Comparison of ENCODE assay signal across 9 cellular contexts in the genomic region with DNA sequence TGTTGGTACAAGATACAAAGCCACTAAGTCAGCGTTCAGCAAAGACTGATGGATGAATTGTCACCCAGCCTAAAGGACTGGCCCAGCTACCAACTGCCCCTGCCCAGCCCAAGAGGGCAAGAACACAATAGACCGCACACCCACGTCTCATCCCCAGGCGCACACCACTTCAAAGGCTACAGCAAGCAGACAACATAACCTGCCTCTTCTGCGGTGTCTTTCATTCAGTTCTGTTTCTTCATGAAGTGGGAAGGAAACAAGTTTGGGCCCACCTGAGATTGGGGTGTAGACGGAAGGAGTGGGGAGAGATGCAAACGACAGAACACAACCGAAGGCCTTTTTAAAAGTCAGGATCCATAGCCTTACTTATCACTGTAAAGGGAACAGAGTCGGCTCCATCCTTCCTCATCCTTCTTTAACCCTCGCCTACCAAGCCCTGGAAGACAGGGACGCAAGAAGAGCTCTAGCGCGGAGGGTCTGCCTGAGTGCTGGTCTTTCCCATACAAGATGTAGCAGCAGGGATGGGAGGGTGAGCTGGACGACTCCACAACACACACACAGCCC. TPM values are rescaled to one million over a fixed set of nuclear protein-coding genes. Genes with fewer than 3 reads are reported as not detected.
DNase-seq lines count a peak whose midpoint lies in the region; ATAC-seq and TF ChIP-seq lines count a peak whose summit lies in the region.
"Had no signal": no experiment of that assay in that cellular context is flagged by ENCODE, and none has a peak within 500 bp of the region (broad histone marks: within the 10 kb centered on the region; RNA-seq: fewer than 3 reads in every experiment).

No MANE protein-coding gene starts in this region.

- H3K27me3 Mint-ChIP-seq in Calu3 (ENCODE audit: unreplicated experiment), result no peaks in the 10 kb centered on the region
- no peaks in the 10 kb centered on the region for H3K27me3 Mint-ChIP-seq in activated CD8-positive, alpha-beta T cell treated with anti-CD3 and anti-CD28 coated beads for 36 hours
- H3K27me3 Mint-ChIP-seq in natural killer cell treated with Interleukin-12 subunit alpha and Interleukin-12 subunit beta and Interleukin-15 and Interleukin-18, amount 100 ng/mL, for 72 hours, result peaks cover 0 to 4% of the 10 kb centered on the region in 2 donors

- H3K27ac Mint-ChIP-seq in Calu3 (ENCODE audit: unreplicated experiment), result peak overlapping the region; percentile 62
- H3K27ac Mint-ChIP-seq in activated CD8-positive, alpha-beta T cell treated with anti-CD3 and anti-CD28 coated beads for 36 hours, result peak overlapping the region; percentile 63
- H3K27ac Mint-ChIP-seq in natural killer cell treated with Interleukin-12 subunit alpha and Interleukin-12 subunit beta and Interleukin-15 and Interleukin-18, amount 100 ng/mL, for 72 hours, result peak overlapping the region; percentile 43 to 87

- H3K36me3 ChIP-seq in esophagus (ENCODE audit: control insufficient read depth in 2 of 2, insufficient read depth in 2 of 2, low read length in 1 of 2), result peaks cover 0 to 3% of the 10 kb centered on the region in 2 donors
- H3K36me3 ChIP-seq in vagina, result no peaks in the 10 kb centered on the region

- no peaks in the 10 kb centered on the region for H3K27me3 ChIP-seq in esophagus (ENCODE audit: control insufficient read depth in 1 of 2, insufficient read depth in 2 of 2, low read length in 2 of 2)
- no peaks in the 10 kb centered on the region for H3K27me3 ChIP-seq in vagina

- no TSS peak for BruUV-seq in Calu3 (replicated peaks; lab: Mats Ljungman, UMichigan)

- peak overlapping the region; percentile 71 for H3K4me3 Mint-ChIP-seq in Calu3 (ENCODE audit: low read depth, unreplicated experiment)
- H3K4me3 Mint-ChIP-seq in activated CD8-positive, alpha-beta T cell treated with anti-CD3 and anti-CD28 coated beads for 36 hours, result peak overlapping the region; percentile 66
- peak overlapping the region; percentile 84 for H3K4me3 Mint-ChIP-seq in natural killer cell treated with Interleukin-12 subunit alpha and Interleukin-12 subunit beta and Interleukin-15 and Interleukin-18, amount 100 ng/mL, for 72 hours

- H3K9me3 ChIP-seq in esophagus (ENCODE audit: control insufficient read depth in 2 of 2, insufficient read depth in 1 of 2, low read depth in 1 of 2, low read length in 1 of 2), result no peaks in the 10 kb centered on the region
- no peaks in the 10 kb centered on the region for H3K9me3 ChIP-seq in vagina

- ATAC-seq in activated CD8-positive, alpha-beta T cell treated with anti-CD3 and anti-CD28 coated beads for 36 hours, result peak; percentile 21
- ATAC-seq in natural killer cell treated with Interleukin-12 subunit alpha and Interleukin-12 subunit beta and Interleukin-15 and Interleukin-18, amount 100 ng/mL, for 72 hours, result no peak

- peaks cover 63% of the 10 kb centered on the region for H3K4me1 Mint-ChIP-seq in Calu3 (ENCODE audit: low read depth, unreplicated experiment)
- H3K4me1 Mint-ChIP-seq in activated CD8-positive, alpha-beta T cell treated with anti-CD3 and anti-CD28 coated beads for 36 hours (ENCODE audit: low read depth), result peaks cover 38% of the 10 kb centered on the region
- peaks cover 29 to 35% of the 10 kb centered on the region in 2 donors for H3K4me1 Mint-ChIP-seq in natural killer cell treated with Interleukin-12 subunit alpha and Interleukin-12 subunit beta and Interleukin-15 and Interleukin-18, amount 100 ng/mL, for 72 hours (ENCODE audit: low read depth in 2 of 2)

- POLR2A ChIA-PET in activated CD8-positive, alpha-beta T cell treated with anti-CD3 and anti-CD28 coated beads for 36 hours (lab: Charles Lee), result no interaction called here

- no peak for TF ChIP-seq POLR2A in vagina (IDR thresholded peaks at IDR 0.05)

- H3K27ac ChIP-seq in esophagus (ENCODE audit: low read depth in 2 of 2, low read length in 1 of 2) (peak overlapping the region; percentile 98 to 99), vagina (peak overlapping the region; percentile 95)

- CTCF ChIA-PET in Calu3 (lab: Charles Lee), result interaction anchor here (1.0 to 1.7 kb wide), 3 partner anchors 12 to 165 kb away, joined by 3 to 4 read pairs (median 4); no protein-coding TSS in a partner anchor
- CTCF ChIA-PET in activated CD8-positive, alpha-beta T cell treated with anti-CD3 and anti-CD28 coated beads for 36 hours (lab: Charles Lee), result interaction anchor here (1.1 to 5.5 kb wide), 4 partner anchors 13 to 217 kb away, joined by 3 to 33 read pairs (median 12); no protein-coding TSS in a partner anchor

- H3K4me3 ChIP-seq in esophagus (ENCODE audit: low read depth in 1 of 2, low read length in 2 of 2) (peak overlapping the region; percentile 63 to 84), vagina (peak overlapping the region; percentile 69 to 84)

- peaks cover 20% of the 10 kb centered on the region for H3K36me3 Mint-ChIP-seq in Calu3 (ENCODE audit: insufficient read depth, unreplicated experiment)
- H3K36me3 Mint-ChIP-seq in activated CD8-positive, alpha-beta T cell treated with anti-CD3 and anti-CD28 coated beads for 36 hours (ENCODE audit: low read depth), result peaks cover 2% of the 10 kb centered on the region
- no peaks in the 10 kb centered on the region for H3K36me3 Mint-ChIP-seq in natural killer cell treated with Interleukin-12 subunit alpha and Interleukin-12 subunit beta and Interleukin-15 and Interleukin-18, amount 100 ng/mL, for 72 hours

- TF ChIP-seq CTCF in Calu3 (IDR thresholded peaks at IDR 0.05; ENCODE audit: unreplicated experiment), result no peak
- TF ChIP-seq CTCF in activated CD8-positive, alpha-beta T cell treated with anti-CD3 and anti-CD28 coated beads for 36 hours (IDR thresholded peaks at IDR 0.05), result no peak
- no peak for TF ChIP-seq CTCF in vagina (IDR thresholded peaks at IDR 0.05)

- DNase-seq in Calu3, result no peak
- peak; percentile 51 for DNase-seq in HuH-7 (ENCODE audit: low spot score)
- DNase-seq in activated CD8-positive, alpha-beta T cell treated with anti-CD3 and anti-CD28 coated beads for 36 hours, result peak; percentile 73
- DNase-seq in natural killer cell treated with Interleukin-12 subunit alpha and Interleukin-12 subunit beta and Interleukin-15 and Interleukin-18, amount 100 ng/mL, for 72 hours (ENCODE audit: low spot score), result no peak
- DNase-seq in vagina (ENCODE audit: extremely low spot score in 2 of 2), result no peak
- DNase-seq in occipital lobe (lab: John Stamatoyannopoulos, UW), result no peak
- no peak for DNase-seq in cerebellar cortex (ENCODE audit: low spot score)

- no peaks in the 10 kb centered on the region for H3K9me3 Mint-ChIP-seq in Calu3 (ENCODE audit: low read depth, unreplicated experiment)
- H3K9me3 Mint-ChIP-seq in activated CD8-positive, alpha-beta T cell treated with anti-CD3 and anti-CD28 coated beads for 36 hours, result no peaks in the 10 kb centered on the region
- no peaks in the 10 kb centered on the region for H3K9me3 Mint-ChIP-seq in natural killer cell treated with Interleukin-12 subunit alpha and Interleukin-12 subunit beta and Interleukin-15 and Interleukin-18, amount 100 ng/mL, for 72 hours

- 5 to 7% methylated on average over 14 of the region's 14 CpGs for WGBS in esophagus, 2 donors

- intact Hi-C loops in Calu3 (cut with micrococcal nuclease; ENCODE audit: unreplicated experiment) (no loop called here), vagina (cut with DNase I) (loop anchor here (5.0 to 10.0 kb wide), 3 partner anchors 66 to 532 kb away; a partner anchor contains a TSS)
- intact Hi-C loops in activated CD8-positive, alpha-beta T cell treated with anti-CD3 and anti-CD28 coated beads for 36 hours (cut with micrococcal nuclease), result no loop called here

- peaks cover 2 to 11% of the 10 kb centered on the region in 2 donors for H3K4me1 ChIP-seq in esophagus (ENCODE audit: control insufficient read depth in 2 of 2, insufficient read depth in 2 of 2, low read length in 1 of 2)
- H3K4me1 ChIP-seq in vagina, result peaks cover 62% of the 10 kb centered on the region

RNA-seq across cellular contexts. Expression of a gene that starts 0.7 kb away (rescaled TPM):
- total RNA-seq in Calu3 (2022) (87.3 and 109 TPM in 2 replicates), vagina (156 TPM), occipital lobe (223 TPM)
- 1 to 10 TPM; 2.6 to 3.1 TPM for total RNA-seq in activated CD8-positive, alpha-beta T cell treated with anti-CD3 and anti-CD28 coated beads for 36 hours
- polyA plus RNA-seq in esophagus, result 10 to 100 TPM; 21.7 to 26.3 TPM
- 10 to 100 TPM in 1 of 2 donors, 1 to 10 TPM in 1; 9.9 to 13.9 TPM for total RNA-seq in natural killer cell treated with Interleukin-12 subunit alpha and Interleukin-12 subunit beta and Interleukin-15 and Interleukin-18, amount 100 ng/mL, for 72 hours

RNA-seq across cellular contexts. Expression of a gene that starts 38.6 kb away (rescaled TPM):
- total RNA-seq in Calu3 (2022) (0.57 and 1.1 TPM in 2 replicates), vagina (0.49 TPM), occipital lobe (3.9 TPM)
- total RNA-seq in activated CD8-positive, alpha-beta T cell treated with anti-CD3 and anti-CD28 coated beads for 36 hours, result not detected
- under 1 TPM; 0.47 to 0.71 TPM for polyA plus RNA-seq in esophagus
- not detected for total RNA-seq in natural killer cell treated with Interleukin-12 subunit alpha and Interleukin-12 subunit beta and Interleukin-15 and Interleukin-18, amount 100 ng/mL, for 72 hours
- total RNA-seq: T-helper 2 cell treated with Interferon-gamma antibody and Interleukin-4, amounts not matched to agents 100 ng/mL and 5 ng/mL, for 36 hours had no signal

Comparison
In these comparisons a context has a peak if more than half of its experiments do, and no peak if none do; other contexts are left out.
1. DNase-seq: peak in HuH-7 (single experiment) and activated CD8-positive, alpha-beta T cell treated with anti-CD3 and anti-CD28 coated beads for 36 hours (single experiment); none in Calu3 (single experiment), natural killer cell treated with Interleukin-12 subunit alpha and Interleukin-12 subunit beta and Interleukin-15 and Interleukin-18, amount 100 ng/mL, for 72 hours (single experiment), vagina (0 of 2), occipital lobe (single experiment) and cerebellar cortex (single experiment).
2. Peak in every context shown above with its lines, with median percentiles within 50 percentile points of each other: H3K27ac Mint-ChIP-seq and H3K4me3 Mint-ChIP-seq.